In genomic region chr11:104705475-104706195, GRCh38 we compare ENCODE assay signal across 9 cellular contexts.
DNase-seq lines count a peak whose midpoint lies in the region; ATAC-seq and TF ChIP-seq lines count a peak whose summit lies in the region.
"Had no signal": no experiment of that assay in that cellular context is flagged by ENCODE, and none has a peak within 500 bp of the region (broad histone marks: within the 10 kb centered on the region; RNA-seq: fewer than 3 reads in every experiment).

No MANE protein-coding gene starts in this region.

- H3K27ac Mint-ChIP-seq in T-helper 1 cell treated with Interleukin-12 subunit alpha and Interleukin-12 subunit beta and Interleukin-4 antibody, amounts not matched to agents 30 μg/mL and 1 μg/mL, for 36 hours = peak overlapping the region; percentile 98
- H3K27ac Mint-ChIP-seq in mesothelial cell of epicardium = peak overlapping the region; percentile 94
- peak overlapping the region; percentile 92 for H3K27ac Mint-ChIP-seq in stimulated activated effector memory CD8-positive, alpha-beta T cell treated with anti-CD3 and anti-CD28 coated beads, Interleukin-12 subunit alpha, Interleukin-12 subunit beta, amount 100 ng/mL, for 72 hours

- no peak for TF ChIP-seq POLR2A in adrenal gland (IDR thresholded peaks at IDR 0.05)

- H3K4me1 ChIP-seq in adrenal gland (replicated peaks in 1 of 2) = peaks cover 0 to 6% of the 10 kb centered on the region in 2 donors
- H3K4me1 ChIP-seq: A549 had no signal

- peaks cover 44% of the 10 kb centered on the region for H3K4me1 Mint-ChIP-seq in T-helper 1 cell treated with Interleukin-12 subunit alpha and Interleukin-12 subunit beta and Interleukin-4 antibody, amounts not matched to agents 30 μg/mL and 1 μg/mL, for 36 hours (ENCODE audit: low read depth)
- peaks cover 35% of the 10 kb centered on the region for H3K4me1 Mint-ChIP-seq in mesothelial cell of epicardium
- peaks cover 41% of the 10 kb centered on the region for H3K4me1 Mint-ChIP-seq in stimulated activated effector memory CD8-positive, alpha-beta T cell treated with anti-CD3 and anti-CD28 coated beads, Interleukin-12 subunit alpha, Interleukin-12 subunit beta, amount 100 ng/mL, for 72 hours

- H3K9me3 ChIP-seq in adrenal gland (replicated peaks in 1 of 3) = no peaks in the 10 kb centered on the region
- H3K9me3 ChIP-seq: A549 had no signal

- H3K9me3 Mint-ChIP-seq in T-helper 1 cell treated with Interleukin-12 subunit alpha and Interleukin-12 subunit beta and Interleukin-4 antibody, amounts not matched to agents 30 μg/mL and 1 μg/mL, for 36 hours = peaks cover 20% of the 10 kb centered on the region
- H3K9me3 Mint-ChIP-seq in mesothelial cell of epicardium = no peaks in the 10 kb centered on the region
- no peaks in the 10 kb centered on the region for H3K9me3 Mint-ChIP-seq in stimulated activated effector memory CD8-positive, alpha-beta T cell treated with anti-CD3 and anti-CD28 coated beads, Interleukin-12 subunit alpha, Interleukin-12 subunit beta, amount 100 ng/mL, for 72 hours

- no peaks in the 10 kb centered on the region for H3K27me3 Mint-ChIP-seq in T-helper 1 cell treated with Interleukin-12 subunit alpha and Interleukin-12 subunit beta and Interleukin-4 antibody, amounts not matched to agents 30 μg/mL and 1 μg/mL, for 36 hours (ENCODE audit: low read depth)
- H3K27me3 Mint-ChIP-seq in mesothelial cell of epicardium (ENCODE audit: low read depth) = no peaks in the 10 kb centered on the region

- no peak overlapping the region for H3K4me3 ChIP-seq in adrenal gland
- H3K4me3 ChIP-seq: A549 had no signal

- no peaks in the 10 kb centered on the region for H3K36me3 ChIP-seq in adrenal gland (replicated peaks in 1 of 2)

- H3K4me3 Mint-ChIP-seq in T-helper 1 cell treated with Interleukin-12 subunit alpha and Interleukin-12 subunit beta and Interleukin-4 antibody, amounts not matched to agents 30 μg/mL and 1 μg/mL, for 36 hours = peak overlapping the region; percentile 80
- no peak overlapping the region for H3K4me3 Mint-ChIP-seq in mesothelial cell of epicardium
- H3K4me3 Mint-ChIP-seq in stimulated activated effector memory CD8-positive, alpha-beta T cell treated with anti-CD3 and anti-CD28 coated beads, Interleukin-12 subunit alpha, Interleukin-12 subunit beta, amount 100 ng/mL, for 72 hours = peak overlapping the region; percentile 58

- TF ChIP-seq CTCF in adrenal gland (IDR thresholded peaks at IDR 0.05) (no peak), mesothelial cell of epicardium (IDR thresholded peaks at IDR 0.05; ENCODE audit: unreplicated experiment) (no peak)

- peak; percentile 23 for DNase-seq in NCI-H510A treated with DMSO at 0.1 percent for 48 hours (lab: John Stamatoyannopoulos, UW)
- DNase-seq in NCI-H510A (lab: John Stamatoyannopoulos, UW) = no peak
- peak; percentile 25 to 62 (median 39) for DNase-seq in adrenal gland
- no peak for DNase-seq in mesothelial cell of epicardium (ENCODE audit: low spot score in 2 of 2, unreplicated experiment in 2 of 2)
- DNase-seq in stimulated activated effector memory CD8-positive, alpha-beta T cell treated with anti-CD3 and anti-CD28 coated beads, Interleukin-12 subunit alpha, Interleukin-12 subunit beta, amount 100 ng/mL, for 72 hours (ENCODE audit: low spot score in 2 of 2) = peak; percentile 44 to 84
- no peak for DNase-seq in HuH-7.5 (ENCODE audit: low spot score)

- peak overlapping the region in 3 of 5 donors; percentile 13 to 65 (median 46) for H3K27ac ChIP-seq in adrenal gland
- H3K27ac ChIP-seq: A549 had no signal

- intact Hi-C loops in adrenal gland (cut with DNase I) = no loop called here

- peaks cover 21% of the 10 kb centered on the region for H3K36me3 Mint-ChIP-seq in T-helper 1 cell treated with Interleukin-12 subunit alpha and Interleukin-12 subunit beta and Interleukin-4 antibody, amounts not matched to agents 30 μg/mL and 1 μg/mL, for 36 hours (ENCODE audit: low read depth)
- no peaks in the 10 kb centered on the region for H3K36me3 Mint-ChIP-seq in mesothelial cell of epicardium
- peaks cover 10% of the 10 kb centered on the region for H3K36me3 Mint-ChIP-seq in stimulated activated effector memory CD8-positive, alpha-beta T cell treated with anti-CD3 and anti-CD28 coated beads, Interleukin-12 subunit alpha, Interleukin-12 subunit beta, amount 100 ng/mL, for 72 hours

- WGBS in adrenal gland, 4 donors = 60 to 67% (median 64%) methylated on average over 4 of the region's 4 CpGs

- no peaks in the 10 kb centered on the region for H3K27me3 ChIP-seq in adrenal gland

- ATAC-seq in HG03159 (IDR thresholded peaks at IDR 0.05; ENCODE audit: unreplicated experiment) = peak; percentile 100
- peak; percentile 99 for ATAC-seq in stimulated activated effector memory CD8-positive, alpha-beta T cell treated with anti-CD3 and anti-CD28 coated beads, Interleukin-12 subunit alpha, Interleukin-12 subunit beta, amount 100 ng/mL, for 72 hours
- ATAC-seq: A549 had no signal

Comparison
In these comparisons a context has a peak if more than half of its experiments do, and no peak if none do; other contexts are left out.
1. DNase-seq: peak in NCI-H510A treated with DMSO at 0.1 percent for 48 hours (single experiment), adrenal gland (7 of 7) and stimulated activated effector memory CD8-positive, alpha-beta T cell treated with anti-CD3 and anti-CD28 coated beads, Interleukin-12 subunit alpha, Interleukin-12 subunit beta, amount 100 ng/mL, for 72 hours (2 of 2); none in NCI-H510A (single experiment), mesothelial cell of epicardium (0 of 2) and HuH-7.5 (single experiment).
2. Peak in every context shown above with its lines, with median percentiles within 50 percentile points of each other: H3K27ac Mint-ChIP-seq.